ENCODE assay signal across 1 cellular context in the genomic region with DNA sequence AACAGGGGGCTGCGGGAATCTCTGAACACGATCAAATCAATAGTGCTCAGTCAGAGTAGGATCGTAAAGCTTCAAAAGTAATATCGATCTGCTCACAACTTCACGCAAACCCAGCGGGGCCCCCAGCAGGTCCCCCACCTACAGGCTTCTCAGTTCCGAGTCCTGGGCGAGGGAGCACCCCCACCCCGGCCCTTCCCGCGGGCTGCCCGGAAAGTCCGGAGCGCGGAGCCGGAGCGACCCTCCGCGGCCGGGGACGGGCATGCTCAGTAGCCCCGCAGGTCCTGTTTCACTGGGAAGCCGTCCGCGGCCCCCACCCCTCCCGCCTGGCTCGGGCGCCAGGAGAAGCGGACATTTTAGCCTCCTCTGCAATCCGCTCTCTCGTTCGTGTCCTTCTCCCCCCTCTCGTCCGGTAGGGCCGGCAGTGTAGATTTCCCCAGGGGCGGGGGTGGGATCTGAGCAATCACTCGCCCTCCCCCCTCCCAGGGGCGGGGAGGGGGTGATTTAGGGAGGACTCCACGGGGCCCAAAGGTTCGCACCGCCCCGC.
TF ChIP-seq lines count a peak whose summit lies in the region.

No MANE protein-coding gene starts in this region.

TF ChIP-seq in K562, 482 proteins besides CTCF, POLR2A, EP300 and RAD21 (continued from another document and continues in another):
- TF ChIP-seq, protein P1, sequence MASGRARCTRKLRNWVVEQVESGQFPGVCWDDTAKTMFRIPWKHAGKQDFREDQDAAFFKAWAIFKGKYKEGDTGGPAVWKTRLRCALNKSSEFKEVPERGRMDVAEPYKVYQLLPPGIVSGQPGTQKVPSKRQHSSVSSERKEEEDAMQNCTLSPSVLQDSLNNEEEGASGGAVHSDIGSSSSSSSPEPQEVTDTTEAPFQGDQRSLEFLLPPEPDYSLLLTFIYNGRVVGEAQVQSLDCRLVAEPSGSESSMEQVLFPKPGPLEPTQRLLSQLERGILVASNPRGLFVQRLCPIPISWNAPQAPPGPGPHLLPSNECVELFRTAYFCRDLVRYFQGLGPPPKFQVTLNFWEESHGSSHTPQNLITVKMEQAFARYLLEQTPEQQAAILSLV (tag; IDR thresholded peaks at IDR 0.05) = no peak
- TF ChIP-seq, protein P2, sequence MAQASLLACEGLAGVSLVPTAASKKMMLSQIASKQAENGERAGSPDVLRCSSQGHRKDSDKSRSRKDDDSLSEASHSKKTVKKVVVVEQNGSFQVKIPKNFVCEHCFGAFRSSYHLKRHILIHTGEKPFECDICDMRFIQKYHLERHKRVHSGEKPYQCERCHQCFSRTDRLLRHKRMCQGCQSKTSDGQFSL (CRISPR knock-in tag; IDR thresholded peaks at IDR 0.05) = peak; percentile 96
- TF ChIP-seq, protein P2 (tag; IDR thresholded peaks at IDR 0.05) = peak in 1 of 2 experiments; percentile 84; a peak in 2 of 4 replicates
- TF ChIP-seq POLR2H (tag; IDR thresholded peaks at IDR 0.05; ENCODE audit: low read depth) = no peak
- no peak for TF ChIP-seq FOXK1 (CRISPR knock-in tag; IDR thresholded peaks at IDR 0.05; ENCODE audit: borderline replicate concordance)
- TF ChIP-seq MAZ (CRISPR knock-in tag; conservative IDR thresholded peaks at IDR 0.05 in 1 of 2, IDR thresholded peaks at IDR 0.05 in 1 of 2) = peak; percentile 99
- peak; percentile 27 to 89 (median 81) for TF ChIP-seq YY1 (IDR thresholded peaks at IDR 0.05; ENCODE audit: borderline replicate concordance in 1 of 3, control insufficient read depth in 1 of 3, extremely low read depth in 1 of 3, insufficient read depth in 3 of 3, insufficient read length in 1 of 3, insufficient replicate concordance in 2 of 3, low read depth in 1 of 3, low read length in 2 of 3)
- TF ChIP-seq, protein P3, sequence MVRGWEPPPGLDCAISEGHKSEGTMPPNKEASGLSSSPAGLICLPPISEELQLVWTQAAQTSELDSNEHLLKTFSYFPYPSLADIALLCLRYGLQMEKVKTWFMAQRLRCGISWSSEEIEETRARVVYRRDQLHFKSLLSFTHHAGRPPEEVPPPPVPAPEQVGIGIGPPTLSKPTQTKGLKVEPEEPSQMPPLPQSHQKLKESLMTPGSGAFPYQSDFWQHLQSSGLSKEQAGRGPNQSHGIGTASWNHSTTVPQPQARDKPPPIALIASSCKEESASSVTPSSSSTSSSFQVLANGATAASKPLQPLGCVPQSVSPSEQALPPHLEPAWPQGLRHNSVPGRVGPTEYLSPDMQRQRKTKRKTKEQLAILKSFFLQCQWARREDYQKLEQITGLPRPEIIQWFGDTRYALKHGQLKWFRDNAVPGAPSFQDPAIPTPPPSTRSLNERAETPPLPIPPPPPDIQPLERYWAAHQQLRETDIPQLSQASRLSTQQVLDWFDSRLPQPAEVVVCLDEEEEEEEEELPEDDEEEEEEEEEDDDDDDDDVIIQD (CRISPR knock-in tag; IDR thresholded peaks at IDR 0.05) = no peak
- no peak; the same call in 1 of the 2 replicates for TF ChIP-seq ZNF444 (CRISPR knock-in tag; IDR thresholded peaks at IDR 0.05)
- TF ChIP-seq CCAR2 (IDR thresholded peaks at IDR 0.05; ENCODE audit: low read depth, low read length) = no peak
- TF ChIP-seq ZNF354B (CRISPR knock-in tag; IDR thresholded peaks at IDR 0.05) = no peak
- TF ChIP-seq MBD2 (IDR thresholded peaks at IDR 0.05; ENCODE audit: borderline replicate concordance, low read depth) = peak; percentile 13; the same call in 1 of the 2 replicates
- no peak for TF ChIP-seq JUNB (CRISPR knock-in tag; conservative IDR thresholded peaks at IDR 0.05)
- no peak for TF ChIP-seq SMARCA4 (IDR thresholded peaks at IDR 0.05)
- TF ChIP-seq FIP1L1 (IDR thresholded peaks at IDR 0.05; ENCODE audit: low read depth, low read length, poor library complexity, severe bottlenecking) = peak; percentile 77
- no peak for TF ChIP-seq RBM15 (IDR thresholded peaks at IDR 0.05; ENCODE audit: insufficient read depth, low read length)
- peak; percentile 14; the same call in 1 of the 2 replicates for TF ChIP-seq PML (IDR thresholded peaks at IDR 0.05; ENCODE audit: low read length)
- TF ChIP-seq, protein P4, sequence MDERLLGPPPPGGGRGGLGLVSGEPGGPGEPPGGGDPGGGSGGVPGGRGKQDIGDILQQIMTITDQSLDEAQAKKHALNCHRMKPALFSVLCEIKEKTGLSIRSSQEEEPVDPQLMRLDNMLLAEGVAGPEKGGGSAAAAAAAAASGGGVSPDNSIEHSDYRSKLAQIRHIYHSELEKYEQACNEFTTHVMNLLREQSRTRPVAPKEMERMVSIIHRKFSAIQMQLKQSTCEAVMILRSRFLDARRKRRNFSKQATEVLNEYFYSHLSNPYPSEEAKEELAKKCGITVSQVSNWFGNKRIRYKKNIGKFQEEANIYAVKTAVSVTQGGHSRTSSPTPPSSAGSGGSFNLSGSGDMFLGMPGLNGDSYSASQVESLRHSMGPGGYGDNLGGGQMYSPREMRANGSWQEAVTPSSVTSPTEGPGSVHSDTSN (CRISPR knock-in tag; IDR thresholded peaks at IDR 0.05; ENCODE audit: low read depth) = no peak
- TF ChIP-seq, protein P4 (tag; conservative IDR thresholded peaks at IDR 0.05; ENCODE audit: low read depth) = no peak
- TF ChIP-seq SLC30A9 (CRISPR knock-in tag; IDR thresholded peaks at IDR 0.05) = no peak
- no peak for TF ChIP-seq HSF4 (CRISPR knock-in tag; IDR thresholded peaks at IDR 0.05; ENCODE audit: borderline replicate concordance)
- peak; percentile 73 for TF ChIP-seq CREM (IDR thresholded peaks at IDR 0.05; ENCODE audit: low read depth)
- TF ChIP-seq SMC3 (conservative IDR thresholded peaks at IDR 0.05; ENCODE audit: insufficient read depth, low read depth, low read length) = no peak
- TF ChIP-seq CC2D1A (IDR thresholded peaks at IDR 0.05) = no peak
- peak; percentile 94 for TF ChIP-seq BRD4 (IDR thresholded peaks at IDR 0.05)
- TF ChIP-seq, protein P5, sequence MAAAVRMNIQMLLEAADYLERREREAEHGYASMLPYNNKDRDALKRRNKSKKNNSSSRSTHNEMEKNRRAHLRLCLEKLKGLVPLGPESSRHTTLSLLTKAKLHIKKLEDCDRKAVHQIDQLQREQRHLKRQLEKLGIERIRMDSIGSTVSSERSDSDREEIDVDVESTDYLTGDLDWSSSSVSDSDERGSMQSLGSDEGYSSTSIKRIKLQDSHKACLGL (CRISPR knock-in tag; IDR thresholded peaks at IDR 0.05; ENCODE audit: borderline replicate concordance, poor library complexity, severe bottlenecking) = no peak
- 0 out of 4 replicates have a peak, but pooled peaks of 1 of the 2 experiments have one; percentile 19 for TF ChIP-seq TBL1XR1 (IDR thresholded peaks at IDR 0.05; ENCODE audit: low read length in 2 of 2)
- TF ChIP-seq, protein P6, sequence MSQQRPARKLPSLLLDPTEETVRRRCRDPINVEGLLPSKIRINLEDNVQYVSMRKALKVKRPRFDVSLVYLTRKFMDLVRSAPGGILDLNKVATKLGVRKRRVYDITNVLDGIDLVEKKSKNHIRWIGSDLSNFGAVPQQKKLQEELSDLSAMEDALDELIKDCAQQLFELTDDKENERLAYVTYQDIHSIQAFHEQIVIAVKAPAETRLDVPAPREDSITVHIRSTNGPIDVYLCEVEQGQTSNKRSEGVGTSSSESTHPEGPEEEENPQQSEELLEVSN (IDR thresholded peaks at IDR 0.05; ENCODE audit: borderline replicate concordance in 1 of 2, extremely low read depth in 1 of 2, insufficient read depth in 1 of 2, insufficient read length in 1 of 2, low read depth in 1 of 2, low read length in 1 of 2, poor library complexity in 1 of 2, severe bottlenecking in 1 of 2) = peak; percentile 32 to 62
- TF ChIP-seq, protein P7, sequence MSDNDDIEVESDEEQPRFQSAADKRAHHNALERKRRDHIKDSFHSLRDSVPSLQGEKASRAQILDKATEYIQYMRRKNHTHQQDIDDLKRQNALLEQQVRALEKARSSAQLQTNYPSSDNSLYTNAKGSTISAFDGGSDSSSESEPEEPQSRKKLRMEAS (CRISPR knock-in tag; IDR thresholded peaks at IDR 0.05) = peak; percentile 39; the same call in 1 of the 2 replicates
- peak; percentile 48; the same call in 1 of the 2 replicates for TF ChIP-seq JUND (IDR thresholded peaks at IDR 0.05; ENCODE audit: borderline replicate concordance, low read depth, low read length)
- peak; percentile 21; the same call in 1 of the 3 replicates for TF ChIP-seq JUND (tag; IDR thresholded peaks at IDR 0.05; ENCODE audit: borderline replicate concordance, low read depth, low read length)
- TF ChIP-seq HMGN3 (IDR thresholded peaks at IDR 0.05; ENCODE audit: borderline replicate concordance, extremely low read depth, insufficient read length, low read depth, low read length) = peak; percentile 89
- TF ChIP-seq ZNF77 (CRISPR knock-in tag; IDR thresholded peaks at IDR 0.05) = no peak
- TF ChIP-seq, protein P8, sequence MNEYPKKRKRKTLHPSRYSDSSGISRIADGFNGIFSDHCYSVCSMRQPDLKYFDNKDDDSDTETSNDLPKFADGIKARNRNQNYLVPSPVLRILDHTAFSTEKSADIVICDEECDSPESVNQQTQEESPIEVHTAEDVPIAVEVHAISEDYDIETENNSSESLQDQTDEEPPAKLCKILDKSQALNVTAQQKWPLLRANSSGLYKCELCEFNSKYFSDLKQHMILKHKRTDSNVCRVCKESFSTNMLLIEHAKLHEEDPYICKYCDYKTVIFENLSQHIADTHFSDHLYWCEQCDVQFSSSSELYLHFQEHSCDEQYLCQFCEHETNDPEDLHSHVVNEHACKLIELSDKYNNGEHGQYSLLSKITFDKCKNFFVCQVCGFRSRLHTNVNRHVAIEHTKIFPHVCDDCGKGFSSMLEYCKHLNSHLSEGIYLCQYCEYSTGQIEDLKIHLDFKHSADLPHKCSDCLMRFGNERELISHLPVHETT (CRISPR knock-in tag; conservative IDR thresholded peaks at IDR 0.05 in 1 of 2, IDR thresholded peaks at IDR 0.05 in 1 of 2) = no peak
- TF ChIP-seq CHCHD3 (CRISPR knock-in tag; IDR thresholded peaks at IDR 0.05) = no peak
- no peak for TF ChIP-seq ZNF282 (CRISPR knock-in tag; IDR thresholded peaks at IDR 0.05)
- 0 out of 2 replicates have a peak, but pooled peaks have one; percentile 14 for TF ChIP-seq ZNF197 (CRISPR knock-in tag; IDR thresholded peaks at IDR 0.05; ENCODE audit: low read depth)
- no peak for TF ChIP-seq TCF7L2 (IDR thresholded peaks at IDR 0.05; ENCODE audit: low read depth, low read length)
- TF ChIP-seq CXXC5 (CRISPR knock-in tag; IDR thresholded peaks at IDR 0.05) = peak; percentile 49
- no peak for TF ChIP-seq ZNF217 (CRISPR knock-in tag; IDR thresholded peaks at IDR 0.05)
- TF ChIP-seq KDM4B (IDR thresholded peaks at IDR 0.05; ENCODE audit: borderline replicate concordance in 2 of 2, low read depth in 1 of 2) = 0 out of 4 replicates have a peak, but pooled peaks of 1 of the 2 experiments have one; percentile 66
- TF ChIP-seq, protein P9, sequence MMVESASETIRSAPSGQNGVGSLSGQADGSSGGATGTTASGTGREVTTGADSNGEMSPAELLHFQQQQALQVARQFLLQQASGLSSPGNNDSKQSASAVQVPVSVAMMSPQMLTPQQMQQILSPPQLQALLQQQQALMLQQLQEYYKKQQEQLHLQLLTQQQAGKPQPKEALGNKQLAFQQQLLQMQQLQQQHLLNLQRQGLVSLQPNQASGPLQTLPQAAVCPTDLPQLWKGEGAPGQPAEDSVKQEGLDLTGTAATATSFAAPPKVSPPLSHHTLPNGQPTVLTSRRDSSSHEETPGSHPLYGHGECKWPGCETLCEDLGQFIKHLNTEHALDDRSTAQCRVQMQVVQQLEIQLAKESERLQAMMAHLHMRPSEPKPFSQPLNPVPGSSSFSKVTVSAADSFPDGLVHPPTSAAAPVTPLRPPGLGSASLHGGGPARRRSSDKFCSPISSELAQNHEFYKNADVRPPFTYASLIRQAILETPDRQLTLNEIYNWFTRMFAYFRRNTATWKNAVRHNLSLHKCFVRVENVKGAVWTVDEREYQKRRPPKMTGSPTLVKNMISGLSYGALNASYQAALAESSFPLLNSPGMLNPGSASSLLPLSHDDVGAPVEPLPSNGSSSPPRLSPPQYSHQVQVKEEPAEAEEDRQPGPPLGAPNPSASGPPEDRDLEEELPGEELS (CRISPR knock-in tag; IDR thresholded peaks at IDR 0.05; ENCODE audit: borderline replicate concordance) = no peak
- no peak for TF ChIP-seq ZBED1 (IDR thresholded peaks at IDR 0.05)
- TF ChIP-seq ZNF175 (CRISPR knock-in tag; IDR thresholded peaks at IDR 0.05; ENCODE audit: low read depth) = no peak
- TF ChIP-seq BRD9 (IDR thresholded peaks at IDR 0.05; ENCODE audit: low read depth, partially characterized antibody) = no peak
- no peak for TF ChIP-seq ZBTB1 (CRISPR knock-in tag; IDR thresholded peaks at IDR 0.05; ENCODE audit: borderline replicate concordance, low read depth)
- no peak for TF ChIP-seq SRSF1 (IDR thresholded peaks at IDR 0.05; ENCODE audit: low read depth, low read length)
- TF ChIP-seq ZC3H4 (CRISPR knock-in tag; IDR thresholded peaks at IDR 0.05; ENCODE audit: borderline replicate concordance) = no peak
- TF ChIP-seq, protein P10, sequence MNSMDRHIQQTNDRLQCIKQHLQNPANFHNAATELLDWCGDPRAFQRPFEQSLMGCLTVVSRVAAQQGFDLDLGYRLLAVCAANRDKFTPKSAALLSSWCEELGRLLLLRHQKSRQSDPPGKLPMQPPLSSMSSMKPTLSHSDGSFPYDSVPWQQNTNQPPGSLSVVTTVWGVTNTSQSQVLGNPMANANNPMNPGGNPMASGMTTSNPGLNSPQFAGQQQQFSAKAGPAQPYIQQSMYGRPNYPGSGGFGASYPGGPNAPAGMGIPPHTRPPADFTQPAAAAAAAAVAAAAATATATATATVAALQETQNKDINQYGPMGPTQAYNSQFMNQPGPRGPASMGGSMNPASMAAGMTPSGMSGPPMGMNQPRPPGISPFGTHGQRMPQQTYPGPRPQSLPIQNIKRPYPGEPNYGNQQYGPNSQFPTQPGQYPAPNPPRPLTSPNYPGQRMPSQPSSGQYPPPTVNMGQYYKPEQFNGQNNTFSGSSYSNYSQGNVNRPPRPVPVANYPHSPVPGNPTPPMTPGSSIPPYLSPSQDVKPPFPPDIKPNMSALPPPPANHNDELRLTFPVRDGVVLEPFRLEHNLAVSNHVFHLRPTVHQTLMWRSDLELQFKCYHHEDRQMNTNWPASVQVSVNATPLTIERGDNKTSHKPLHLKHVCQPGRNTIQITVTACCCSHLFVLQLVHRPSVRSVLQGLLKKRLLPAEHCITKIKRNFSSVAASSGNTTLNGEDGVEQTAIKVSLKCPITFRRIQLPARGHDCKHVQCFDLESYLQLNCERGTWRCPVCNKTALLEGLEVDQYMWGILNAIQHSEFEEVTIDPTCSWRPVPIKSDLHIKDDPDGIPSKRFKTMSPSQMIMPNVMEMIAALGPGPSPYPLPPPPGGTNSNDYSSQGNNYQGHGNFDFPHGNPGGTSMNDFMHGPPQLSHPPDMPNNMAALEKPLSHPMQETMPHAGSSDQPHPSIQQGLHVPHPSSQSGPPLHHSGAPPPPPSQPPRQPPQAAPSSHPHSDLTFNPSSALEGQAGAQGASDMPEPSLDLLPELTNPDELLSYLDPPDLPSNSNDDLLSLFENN (IDR thresholded peaks at IDR 0.05; ENCODE audit: low read depth in 2 of 2, low read length in 2 of 2) = 0 out of 4 replicates have a peak, but pooled peaks of 1 of the 2 experiments have one; percentile 57
- no peak; the same call in 1 of the 2 replicates for TF ChIP-seq TGIF2 (CRISPR knock-in tag; IDR thresholded peaks at IDR 0.05)
